ENCODE assay signal across 18 cellular contexts in genomic region chr22:37503850-37504249, GRCh38. TPM values are rescaled to one million over a fixed set of nuclear protein-coding genes. Genes with fewer than 3 reads are reported as not detected.
A peak's percentile ranks its signal among the peaks of the same experiment; 100 is the strongest.
DNase-seq lines count a peak whose midpoint lies in the region; ATAC-seq and TF ChIP-seq lines count a peak whose summit lies in the region.
"Had no signal": no experiment of that assay in that cellular context is flagged by ENCODE, and none has a peak within 500 bp of the region (broad histone marks: within the 10 kb centered on the region; RNA-seq: fewer than 3 reads in every experiment).

No MANE protein-coding gene starts in this region.

- DNase-seq in left ventricle myocardium inferior (no peak), Right ventricle myocardium superior (no peak), colonic mucosa (peak; percentile 82), NCI-H2171 (lab: John Stamatoyannopoulos, UW) (no peak), hypothalamus (lab: John Stamatoyannopoulos, UW) (no peak), immature natural killer cell (no peak)
- DNase-seq: activated CD8-positive, alpha-beta memory T cell treated with anti-CD3 and anti-CD28 coated beads, Interleukin-2, amount 10 ng/mL, durations not matched to agents 7 days and 5 days; activated naive CD4-positive, alpha-beta T cell treated with anti-CD3 and anti-CD28 coated beads, Interleukin-2, amount 10 ng/mL, durations not matched to agents 7 days and 5 days; glutamatergic neuron; Karpas-422; NCI-H2081 treated with DMSO at 0.1 percent for 48 hours had no signal

- H3K27ac ChIP-seq in left ventricle myocardium inferior (replicated peaks) (peak overlapping the region; percentile 90), colonic mucosa (peak overlapping the region; percentile 97), muscle layer of duodenum (ENCODE audit: low read length) (peak overlapping the region; percentile 76)
- H3K27ac ChIP-seq: cardiac muscle cell had no signal

- peaks cover 3 to 5% (median 3%) of the 10 kb centered on the region in 3 donors for H3K27me3 Mint-ChIP-seq in immature natural killer cell (ENCODE audit: low read depth in 3 of 3)

- no peak overlapping the region for H3K27ac Mint-ChIP-seq in immature natural killer cell
- H3K27ac Mint-ChIP-seq: activated CD8-positive, alpha-beta memory T cell treated with anti-CD3 and anti-CD28 coated beads, Interleukin-2, amount 10 ng/mL, durations not matched to agents 7 days and 5 days; activated naive CD4-positive, alpha-beta T cell treated with anti-CD3 and anti-CD28 coated beads, Interleukin-2, amount 10 ng/mL, durations not matched to agents 7 days and 5 days had no signal

- H3K4me3 ChIP-seq in left ventricle myocardium inferior, result no peak overlapping the region
- no peak overlapping the region for H3K4me3 ChIP-seq in colonic mucosa
- H3K4me3 ChIP-seq in muscle layer of duodenum (ENCODE audit: low read depth in 1 of 2, low read length in 2 of 2), result no peak overlapping the region
- H3K4me3 ChIP-seq: cardiac muscle cell, smooth muscle cell had no signal

- no peaks in the 10 kb centered on the region for H3K9me3 Mint-ChIP-seq in immature natural killer cell
- H3K9me3 Mint-ChIP-seq: activated naive CD4-positive, alpha-beta T cell treated with anti-CD3 and anti-CD28 coated beads, Interleukin-2, amount 10 ng/mL, durations not matched to agents 7 days and 5 days; WTC11 had no signal

- intact Hi-C loops in left ventricle myocardium inferior (cut with micrococcal nuclease), result no loop called here
- intact Hi-C loops in Right ventricle myocardium superior (cut with DNase I), result no loop called here
- intact Hi-C loops in colonic mucosa (cut with DNase I), result no loop called here

- ATAC-seq in Right ventricle myocardium superior (ENCODE audit: poor library complexity) (no peak), HG03469 (IDR thresholded peaks at IDR 0.05; ENCODE audit: unreplicated experiment) (no peak)
- ATAC-seq: activated CD8-positive, alpha-beta memory T cell treated with anti-CD3 and anti-CD28 coated beads, Interleukin-2, amount 10 ng/mL, durations not matched to agents 7 days and 5 days; left lobe of liver; WTC11 had no signal

- no peak overlapping the region for H3K4me3 Mint-ChIP-seq in immature natural killer cell
- H3K4me3 Mint-ChIP-seq: activated CD8-positive, alpha-beta memory T cell treated with anti-CD3 and anti-CD28 coated beads, Interleukin-2, amount 10 ng/mL, durations not matched to agents 7 days and 5 days; activated naive CD4-positive, alpha-beta T cell treated with anti-CD3 and anti-CD28 coated beads, Interleukin-2, amount 10 ng/mL, durations not matched to agents 7 days and 5 days; WTC11 had no signal

- H3K36me3 ChIP-seq in left ventricle myocardium inferior, result peaks cover 23% of the 10 kb centered on the region
- no peaks in the 10 kb centered on the region for H3K36me3 ChIP-seq in colonic mucosa
- H3K36me3 ChIP-seq in muscle layer of duodenum (ENCODE audit: control insufficient read depth in 1 of 2, insufficient read depth in 2 of 2, low read length in 2 of 2), result no peaks in the 10 kb centered on the region
- H3K36me3 ChIP-seq: cardiac muscle cell had no signal

- H3K9me3 ChIP-seq in left ventricle myocardium inferior (replicated peaks) (no peaks in the 10 kb centered on the region), colonic mucosa (no peaks in the 10 kb centered on the region), muscle layer of duodenum (ENCODE audit: control insufficient read depth in 1 of 2, low read length in 2 of 2) (no peaks in the 10 kb centered on the region)

- H3K4me1 ChIP-seq in left ventricle myocardium inferior (peaks cover 92% of the 10 kb centered on the region), colonic mucosa (peaks cover 39% of the 10 kb centered on the region), muscle layer of duodenum (ENCODE audit: control insufficient read depth in 1 of 2, insufficient read depth in 2 of 2, low read length in 2 of 2) (peaks cover 0 to 11% of the 10 kb centered on the region in 2 donors)

- peak overlapping the region; percentile 36 to 86 for H3K9ac ChIP-seq in colonic mucosa (ENCODE audit: low read depth in 2 of 2, low read length in 2 of 2)

- H3K27me3 ChIP-seq in left ventricle myocardium inferior (ENCODE audit: low read depth) (peaks cover 19% of the 10 kb centered on the region), colonic mucosa (no peaks in the 10 kb centered on the region), muscle layer of duodenum (ENCODE audit: low read depth, low read length) (no peaks in the 10 kb centered on the region)
- H3K27me3 ChIP-seq: cardiac muscle cell had no signal

- TF ChIP-seq CTCF in left ventricle myocardium inferior (IDR thresholded peaks at IDR 0.05; ENCODE audit: borderline replicate concordance) (no peak), colonic mucosa (IDR thresholded peaks at IDR 0.05) (no peak)

- peaks cover 7 to 9% of the 10 kb centered on the region in 2 donors for H3K4me1 Mint-ChIP-seq in immature natural killer cell

- no peaks in the 10 kb centered on the region for H3K36me3 Mint-ChIP-seq in immature natural killer cell
- H3K36me3 Mint-ChIP-seq: activated CD8-positive, alpha-beta memory T cell treated with anti-CD3 and anti-CD28 coated beads, Interleukin-2, amount 10 ng/mL, durations not matched to agents 7 days and 5 days; activated naive CD4-positive, alpha-beta T cell treated with anti-CD3 and anti-CD28 coated beads, Interleukin-2, amount 10 ng/mL, durations not matched to agents 7 days and 5 days; WTC11 had no signal

RNA-seq across cellular contexts. Expression of gene CARD10, which starts 15.4 kb away (rescaled TPM):
- total RNA-seq in left ventricle myocardium inferior, result 9.0 TPM
- total RNA-seq in Right ventricle myocardium superior, result 8.3 TPM
- 10 to 100 TPM; 59.3 to 60.5 TPM for total RNA-seq in colonic mucosa
- polyA plus RNA-seq in immature natural killer cell, result under 1 TPM in 2 of 3 donors, not detected in 1; 0.13 to 0.36 TPM

RNA-seq across cellular contexts. Expression of gene MFNG, which starts 17.7 kb away (rescaled TPM):
- 11.8 TPM for total RNA-seq in left ventricle myocardium inferior
- total RNA-seq in Right ventricle myocardium superior, result 12.7 TPM
- 10 to 100 TPM in 1 of 2 donors, 1 to 10 TPM in 1; 6.5 to 10.7 TPM for total RNA-seq in colonic mucosa
- 100 to 1,000 TPM; 235 to 361 (median 286) TPM for polyA plus RNA-seq in immature natural killer cell
- total RNA-seq: SK-MEL-5, smooth muscle cell had no signal

RNA-seq across cellular contexts. Expression of gene CDC42EP1, which starts 56.4 kb away (rescaled TPM):
- 17.7 TPM for total RNA-seq in left ventricle myocardium inferior
- total RNA-seq in Right ventricle myocardium superior, result 15.4 TPM
- 10 to 100 TPM; 66.1 to 97.0 TPM for total RNA-seq in colonic mucosa
- polyA plus RNA-seq in immature natural killer cell, result under 1 TPM in 2 of 3 donors, not detected in 1; 0.17 to 0.40 TPM
